ENCODE assay signal across 21 cellular contexts in the genomic region with DNA sequence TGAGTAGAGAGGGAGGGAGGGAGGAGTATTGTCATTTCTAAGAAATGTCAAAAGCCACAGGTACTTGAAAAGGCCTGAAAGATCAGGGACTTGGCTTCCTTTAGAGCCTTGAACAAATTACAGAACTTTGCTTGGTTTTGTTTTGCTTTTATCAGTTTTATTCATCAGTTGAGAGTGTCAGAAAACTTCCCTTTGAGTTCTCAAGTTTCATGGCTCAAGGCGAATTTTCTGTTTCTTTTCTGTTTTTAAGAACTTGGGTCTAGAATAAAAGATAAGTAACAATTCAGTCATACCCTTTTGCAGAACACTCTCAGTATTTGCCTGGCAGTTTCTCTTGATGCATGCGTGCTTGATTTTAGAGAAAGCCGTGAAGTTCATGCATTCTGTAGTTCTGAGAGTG.
DNase-seq lines count a peak whose midpoint lies in the region; ATAC-seq and TF ChIP-seq lines count a peak whose summit lies in the region.
"Had no signal": no experiment of that assay in that cellular context is flagged by ENCODE, and none has a peak within 500 bp of the region (broad histone marks: within the 10 kb centered on the region; RNA-seq: fewer than 3 reads in every experiment).

No MANE protein-coding gene starts in this region.

- no peaks in the 10 kb centered on the region; the same call in 1 of the 2 replicates for H3K9me3 ChIP-seq in Loucy (ENCODE audit: insufficient read depth, low read depth, low read length)
- H3K9me3 ChIP-seq: SJSA1, upper lobe of right lung had no signal

- H3K4me2 ChIP-seq in Loucy (ENCODE audit: low read depth, low read length, poor library complexity, severe bottlenecking) = peak overlapping the region; percentile 50

- no peaks in the 10 kb centered on the region for H4K20me1 ChIP-seq in Loucy (ENCODE audit: insufficient read depth, low read length, poor library complexity, severe bottlenecking)

- H3K4me1 Mint-ChIP-seq in activated CD8-positive, alpha-beta T cell treated with anti-CD3 and anti-CD28 coated beads for 36 hours (ENCODE audit: low read depth) = peaks cover 38% of the 10 kb centered on the region
- H3K4me1 Mint-ChIP-seq: activated B cell treated with CpG ODN at 0.5 μM for 24 hours, B cell had no signal

- H3K4me1 ChIP-seq in Loucy (ENCODE audit: insufficient read depth, low read length, poor library complexity, severe bottlenecking) = peaks cover 22% of the 10 kb centered on the region
- H3K4me1 ChIP-seq: SJSA1, upper lobe of right lung had no signal

- H3K4me3 ChIP-seq in Loucy (ENCODE audit: low read length, poor library complexity, severe bottlenecking) = no peak overlapping the region
- no peak overlapping the region for H3K4me3 ChIP-seq in fibroblast of villous mesenchyme (ENCODE audit: low read depth, low read length)
- H3K4me3 ChIP-seq: lung, SJSA1, upper lobe of right lung had no signal

- H3F3A ChIP-seq in Loucy (ENCODE audit: low read depth) = no peaks in the 10 kb centered on the region

- H3K9me2 ChIP-seq in Loucy (replicated peaks; ENCODE audit: low read depth, low read length) = no peaks in the 10 kb centered on the region

- intact Hi-C loops in activated CD8-positive, alpha-beta T cell treated with anti-CD3 and anti-CD28 coated beads for 36 hours (cut with micrococcal nuclease) = no loop called here

- peak; percentile 76 to 80 for ATAC-seq in activated CD4-positive, CD25-positive, alpha-beta regulatory T cell treated with anti-CD3 and anti-CD28 coated beads, Interleukin-2, amount 50 U/mL, for 24 hours
- peak; percentile 79 for ATAC-seq in activated CD8-positive, alpha-beta T cell treated with anti-CD3 and anti-CD28 coated beads for 36 hours
- no peak for ATAC-seq in HG02973 (IDR thresholded peaks at IDR 0.05; ENCODE audit: unreplicated experiment)
- ATAC-seq in HG03095 (IDR thresholded peaks at IDR 0.05; ENCODE audit: unreplicated experiment) = no peak
- ATAC-seq: upper lobe of right lung had no signal

- H3K4me3 Mint-ChIP-seq in activated CD8-positive, alpha-beta T cell treated with anti-CD3 and anti-CD28 coated beads for 36 hours = peak overlapping the region; percentile 52
- H3K4me3 Mint-ChIP-seq: activated B cell treated with CpG ODN at 0.5 μM for 24 hours; B cell; dendritic cell treated with granulocyte-macrophage colony-stimulating factor and Interleukin-4, amounts not matched to agents 40 ng/mL and 50 ng/mL, for 4 days had no signal

- peaks cover 2% of the 10 kb centered on the region for H3K36me3 Mint-ChIP-seq in activated CD8-positive, alpha-beta T cell treated with anti-CD3 and anti-CD28 coated beads for 36 hours (ENCODE audit: low read depth)

- H3K27ac Mint-ChIP-seq in activated CD8-positive, alpha-beta T cell treated with anti-CD3 and anti-CD28 coated beads for 36 hours = peak overlapping the region; percentile 72
- H3K27ac Mint-ChIP-seq: activated B cell treated with CpG ODN at 0.5 μM for 24 hours; B cell; dendritic cell treated with granulocyte-macrophage colony-stimulating factor and Interleukin-4, amounts not matched to agents 40 ng/mL and 50 ng/mL, for 4 days had no signal

- POLR2A ChIA-PET in activated CD8-positive, alpha-beta T cell treated with anti-CD3 and anti-CD28 coated beads for 36 hours (lab: Charles Lee) = no interaction called here

- H3K27me3 ChIP-seq in Loucy (ENCODE audit: insufficient read depth, low read length, poor library complexity, severe bottlenecking) = no peaks in the 10 kb centered on the region
- H3K27me3 ChIP-seq: SJSA1, upper lobe of right lung had no signal

- peaks cover 1% of the 10 kb centered on the region for H3K9me3 Mint-ChIP-seq in activated CD8-positive, alpha-beta T cell treated with anti-CD3 and anti-CD28 coated beads for 36 hours
- H3K9me3 Mint-ChIP-seq: activated B cell treated with CpG ODN at 0.5 μM for 24 hours; dendritic cell treated with granulocyte-macrophage colony-stimulating factor and Interleukin-4, amounts not matched to agents 40 ng/mL and 50 ng/mL, for 4 days had no signal

- no peak for DNase-seq in activated CD4-positive, CD25-positive, alpha-beta regulatory T cell (lab: John Stamatoyannopoulos, UW)
- DNase-seq in activated CD8-positive, alpha-beta T cell treated with anti-CD3 and anti-CD28 coated beads for 36 hours = no peak
- peak; percentile 25 for DNase-seq in fibroblast of villous mesenchyme (ENCODE audit: low read depth)
- no peak for DNase-seq in GM19240 (ENCODE audit: insufficient read length, low spot score)
- DNase-seq: activated B cell treated with CpG ODN at 0.5 μM for 24 hours; activated CD8-positive, alpha-beta memory T cell treated with anti-CD3 and anti-CD28 coated beads, Interleukin-2, amount 50 U/mL, for 48 hours; amniotic stem cell; HCEC 1CT; kidney; NCI-H1092 treated with DMSO at 0.1 percent for 48 hours; NCI-H2029; NCI-H345; upper lobe of right lung had no signal

- H3K79me2 ChIP-seq in Loucy (ENCODE audit: insufficient read depth, low read length) = no peaks in the 10 kb centered on the region

- no peaks in the 10 kb centered on the region for H3K27me3 Mint-ChIP-seq in activated CD8-positive, alpha-beta T cell treated with anti-CD3 and anti-CD28 coated beads for 36 hours
- H3K27me3 Mint-ChIP-seq: activated B cell treated with CpG ODN at 0.5 μM for 24 hours; B cell; dendritic cell treated with granulocyte-macrophage colony-stimulating factor and Interleukin-4, amounts not matched to agents 40 ng/mL and 50 ng/mL, for 4 days had no signal

- TF ChIP-seq CTCF in Loucy (conservative IDR thresholded peaks at IDR 0.05; ENCODE audit: low read length) (no peak), fibroblast of villous mesenchyme (IDR thresholded peaks at IDR 0.05; ENCODE audit: insufficient read depth, low read depth, low read length) (no peak)
- TF ChIP-seq CTCF in activated CD8-positive, alpha-beta T cell treated with anti-CD3 and anti-CD28 coated beads for 36 hours (IDR thresholded peaks at IDR 0.05) = no peak

- no peaks in the 10 kb centered on the region for H3K36me3 ChIP-seq in Loucy (ENCODE audit: insufficient read depth, low read length)
- H3K36me3 ChIP-seq: SJSA1, upper lobe of right lung had no signal

- H2AFZ ChIP-seq in Loucy (ENCODE audit: low read length) = peak overlapping the region; percentile 57

- no peak overlapping the region for H3K9ac ChIP-seq in Loucy (ENCODE audit: low read depth, low read length, poor library complexity, severe bottlenecking)

- CTCF ChIA-PET in activated CD8-positive, alpha-beta T cell treated with anti-CD3 and anti-CD28 coated beads for 36 hours (lab: Charles Lee) = no interaction called here

Comparison
In these comparisons a context has a peak if more than half of its experiments do, and no peak if none do; other contexts are left out.
1. ATAC-seq: peak in activated CD4-positive, CD25-positive, alpha-beta regulatory T cell treated with anti-CD3 and anti-CD28 coated beads, Interleukin-2, amount 50 U/mL, for 24 hours (2 of 2) and activated CD8-positive, alpha-beta T cell treated with anti-CD3 and anti-CD28 coated beads for 36 hours (single experiment); none in HG02973 (single experiment) and HG03095 (single experiment).